Comparison of ENCODE assay signal across 23 cellular contexts in the genomic region with DNA sequence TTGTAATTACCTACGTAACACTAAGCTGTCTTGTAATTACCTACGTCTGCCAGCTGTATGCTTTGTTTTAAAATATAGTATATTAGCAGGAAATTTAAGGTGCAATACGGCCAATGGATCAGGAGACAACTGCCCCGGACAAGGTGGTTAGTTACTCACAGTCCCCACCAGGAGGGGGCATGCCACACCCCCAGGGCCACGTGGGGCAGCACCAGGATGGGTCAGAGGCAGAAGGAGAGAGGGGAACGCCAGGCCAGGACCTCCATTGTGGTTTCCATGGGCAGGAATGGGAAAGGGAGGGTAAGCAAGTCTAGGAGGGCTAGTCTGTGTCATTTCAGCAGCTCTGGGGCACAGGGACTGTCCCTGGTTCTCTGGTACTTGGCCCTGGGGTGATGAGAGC.
"Had no signal": no experiment of that assay in that cellular context is flagged by ENCODE, and none has a peak within 500 bp of the region (broad histone marks: within the 10 kb centered on the region; RNA-seq: fewer than 3 reads in every experiment).

No MANE protein-coding gene starts in this region.

- H3K27ac Mint-ChIP-seq: nephron; stimulated activated naive B cell treated with anti-CD40 and anti-IgM and Interleukin-4, amounts not matched to agents 10 μg/mL and 1 μg/mL and 100 μg/mL, for 72 hours had no signal

- H3K27ac ChIP-seq: coronary artery, gastrocnemius medialis, heart right ventricle, left ventricle myocardium inferior, neutrophil, right atrium auricular region, sigmoid colon, skin epidermis, testis, tibial nerve had no signal

- H3K9me3 ChIP-seq: gastrocnemius medialis, left ventricle myocardium inferior, neutrophil, right atrium auricular region, sigmoid colon, testis had no signal

- H3K4me3 ChIP-seq: coronary artery, gastrocnemius medialis, heart right ventricle, left ventricle myocardium inferior, lung, right atrium auricular region, sigmoid colon, skin epidermis, testis, tibial nerve had no signal

- H3K4me1 Mint-ChIP-seq: stimulated activated naive B cell treated with anti-CD40 and anti-IgM and Interleukin-4, amounts not matched to agents 10 μg/mL and 1 μg/mL and 100 μg/mL, for 72 hours had no signal

- ATAC-seq: esophagus mucosa; gastrocnemius medialis; left cardiac atrium; stimulated activated naive B cell treated with anti-CD40 and anti-IgM and Interleukin-4, amounts not matched to agents 10 μg/mL and 1 μg/mL and 100 μg/mL, for 72 hours; stimulated activated naive CD8-positive, alpha-beta T cell treated with anti-CD3 and anti-CD28 coated beads, Interleukin-15, amount 100 ng/mL, for 72 hours had no signal

- H3K27me3 ChIP-seq: neutrophil, right atrium auricular region, sigmoid colon, testis, tibial nerve had no signal

- H3K4me3 Mint-ChIP-seq: nephron; stimulated activated naive B cell treated with anti-CD40 and anti-IgM and Interleukin-4, amounts not matched to agents 10 μg/mL and 1 μg/mL and 100 μg/mL, for 72 hours; stimulated activated naive CD8-positive, alpha-beta T cell treated with anti-CD3 and anti-CD28 coated beads, Interleukin-15, amount 100 ng/mL, for 72 hours had no signal

- H3K4me1 ChIP-seq: gastrocnemius medialis, right atrium auricular region, sigmoid colon, tibial nerve had no signal

- DNase-seq: effector CD4-positive, alpha-beta T cell; gastrocnemius medialis; heart right ventricle; hypothalamus; islet precursor cell; left cardiac atrium; left ventricle myocardium inferior; mesenchymal stem cell; midbrain; sigmoid colon; stimulated activated CD4-positive, alpha-beta T cell treated with anti-CD3 and anti-CD28 coated beads, Interleukin-2, amount 100 ng/mL, for 24 hours; stimulated activated CD4-positive, alpha-beta T cell treated with anti-CD3 and anti-CD28 coated beads, Interleukin-4, amount 100 ng/mL, for 4 hours; stimulated activated naive B cell treated with anti-CD40 and anti-IgM and Interleukin-4, amounts not matched to agents 10 μg/mL and 1 μg/mL and 100 μg/mL, for 72 hours; stimulated activated naive CD8-positive, alpha-beta T cell treated with anti-CD3 and anti-CD28 coated beads, Interleukin-15, amount 100 ng/mL, for 72 hours; testis had no signal

- H3K36me3 ChIP-seq: gastrocnemius medialis, heart right ventricle, left ventricle myocardium inferior, neutrophil, right atrium auricular region, sigmoid colon, tibial nerve had no signal

- H3K36me3 Mint-ChIP-seq: stimulated activated naive B cell treated with anti-CD40 and anti-IgM and Interleukin-4, amounts not matched to agents 10 μg/mL and 1 μg/mL and 100 μg/mL, for 72 hours had no signal

- H3K9me3 Mint-ChIP-seq: stimulated activated naive CD8-positive, alpha-beta T cell treated with anti-CD3 and anti-CD28 coated beads, Interleukin-15, amount 100 ng/mL, for 72 hours had no signal
